ENCODE assay signal across 8 cellular contexts in the genomic region with DNA sequence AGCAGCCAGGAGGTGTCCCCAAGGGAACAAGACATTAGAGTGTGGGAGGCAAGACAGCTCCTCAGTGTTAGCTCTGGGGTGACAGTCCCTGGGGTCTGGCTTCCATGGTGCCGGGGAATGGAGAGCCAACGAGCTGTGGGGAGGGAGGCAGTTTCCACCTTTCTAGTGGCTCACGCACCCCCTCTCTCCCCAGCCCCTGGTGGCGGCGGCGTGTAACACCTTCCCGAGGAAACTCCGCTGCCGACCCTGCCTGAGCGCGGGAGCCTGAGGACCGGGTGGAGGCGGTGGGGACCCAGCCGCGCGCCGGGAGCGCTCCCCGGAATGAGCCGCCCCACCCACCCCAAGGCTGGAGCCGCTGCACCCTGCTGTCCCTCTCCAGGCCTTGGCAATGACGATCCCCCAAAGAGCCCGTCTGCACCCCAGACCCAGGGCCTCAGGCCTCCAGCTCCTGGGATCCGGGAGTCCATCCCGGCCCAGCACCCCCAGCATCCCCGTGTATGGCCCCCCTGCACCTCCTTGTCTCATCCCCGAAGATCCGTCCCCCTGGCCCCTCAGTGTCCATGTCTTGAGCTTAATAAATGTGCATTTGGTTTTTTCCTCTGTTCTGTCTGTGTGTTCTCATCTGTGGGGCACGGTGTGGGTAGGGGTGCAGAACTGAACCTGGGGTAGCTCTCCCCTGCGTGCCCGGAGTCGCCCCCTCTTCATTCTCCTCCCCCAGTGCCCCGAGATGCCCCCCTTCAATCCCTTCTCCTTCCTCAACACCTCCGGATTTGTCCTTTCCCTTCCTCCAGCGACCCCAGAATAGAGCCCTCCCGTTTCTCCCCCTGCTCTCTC. TPM values are rescaled to one million over a fixed set of nuclear protein-coding genes. Genes with fewer than 3 reads are reported as not detected.
DNase-seq lines count a peak whose midpoint lies in the region; ATAC-seq and TF ChIP-seq lines count a peak whose summit lies in the region.

No MANE protein-coding gene starts in this region.

- TF ChIP-seq CTCF in coronary artery (IDR thresholded peaks at IDR 0.05), result peak; percentile 23

- peak overlapping the region; percentile 81 for H3K4me3 ChIP-seq in Jurkat, Clone E6-1 (ENCODE audit: low read length)
- H3K4me3 ChIP-seq in coronary artery (peak overlapping the region; percentile 77), mesodermal cell (ENCODE audit: extremely low read depth, insufficient read depth, low read length, poor library complexity, severe bottlenecking) (peak overlapping the region; percentile 66)

- H3K36me3 ChIP-seq in mesodermal cell (ENCODE audit: control insufficient read depth, insufficient read depth, low read length), result peaks cover 23% of the 10 kb centered on the region

- H3K4me1 ChIP-seq in mesodermal cell (ENCODE audit: control insufficient read depth, insufficient read depth, low read length, poor library complexity, severe bottlenecking), result peaks cover 10% of the 10 kb centered on the region

- DNase-seq in ELF-1 (ENCODE audit: low read depth, low spot score) (peak; percentile 60), coronary artery (ENCODE audit: low spot score) (no peak), SKM-1 (lab: John Stamatoyannopoulos, UW; ENCODE audit: unreplicated experiment) (no peak)
- DNase-seq in Jurkat, Clone E6-1 (ENCODE audit: low read depth, low spot score), result peak; percentile 52
- peak; percentile 75 for DNase-seq in activated CD4-positive, CD25-positive, alpha-beta regulatory T cell treated with anti-CD3 and anti-CD28 coated beads, Interleukin-2, amount 50 U/mL, for 72 hours
- DNase-seq in stimulated activated CD8-positive, alpha-beta memory T cell treated with anti-CD3 and anti-CD28 coated beads, Interleukin-4, amount 100 ng/mL, for 4 hours (ENCODE audit: low read depth in 2 of 2, low spot score in 1 of 2), result peak; percentile 49 to 53

- H3K27ac ChIP-seq in coronary artery, result peak overlapping the region; percentile 38 to 86
- no peak overlapping the region for H3K27ac ChIP-seq in mesodermal cell (ENCODE audit: low read depth, low read length, severe bottlenecking)

- no peaks in the 10 kb centered on the region for H3K9me3 ChIP-seq in mesodermal cell (ENCODE audit: control insufficient read depth, low read length)

- ATAC-seq in HG03457 (IDR thresholded peaks at IDR 0.05; ENCODE audit: unreplicated experiment), result no peak

- 2 to 3% methylated on average over 26 to 28 of the region's 36 CpGs for WGBS in mesodermal cell (ENCODE audit: insufficient coverage in 2 of 2), 2 experiments

RNA-seq across cellular contexts. Expression of gene FXYD5, which starts 0.6 kb away (rescaled TPM):
- polyA plus RNA-seq in Jurkat, Clone E6-1 (2012; ENCODE audit: insufficient read depth, insufficient read length), result 116 TPM
- polyA plus RNA-seq in mesodermal cell (2013, experiment 1 of 2), result 183 TPM
- 160 TPM for polyA plus RNA-seq in mesodermal cell (2013, experiment 2 of 2)

RNA-seq across cellular contexts. Expression of gene FXYD7, which starts 10.9 kb away (rescaled TPM):
- polyA plus RNA-seq in Jurkat, Clone E6-1 (2012; ENCODE audit: insufficient read depth, insufficient read length), result not detected
- 1.8 TPM for polyA plus RNA-seq in mesodermal cell (2013, experiment 1 of 2)
- 2.0 TPM for polyA plus RNA-seq in mesodermal cell (2013, experiment 2 of 2)

RNA-seq across cellular contexts. Expression of gene FXYD1, which starts 15.3 kb away (rescaled TPM):
- 2.2 TPM for polyA plus RNA-seq in Jurkat, Clone E6-1 (2012; ENCODE audit: insufficient read depth, insufficient read length)
- 4.2 TPM for polyA plus RNA-seq in mesodermal cell (2013, experiment 1 of 2)
- not detected for polyA plus RNA-seq in mesodermal cell (2013, experiment 2 of 2)

RNA-seq across cellular contexts. Expression of gene LGI4, which starts 19.1 kb away (rescaled TPM):
- not detected for polyA plus RNA-seq in Jurkat, Clone E6-1 (2012; ENCODE audit: insufficient read depth, insufficient read length)
- 3.6 TPM for polyA plus RNA-seq in mesodermal cell (2013, experiment 1 of 2)
- 4.5 TPM for polyA plus RNA-seq in mesodermal cell (2013, experiment 2 of 2)

RNA-seq across cellular contexts. Expression of gene FXYD3, which starts 38.3 kb away (rescaled TPM):
- not detected for polyA plus RNA-seq in Jurkat, Clone E6-1 (2012; ENCODE audit: insufficient read depth, insufficient read length)
- not detected for polyA plus RNA-seq in mesodermal cell (2013, experiment 1 of 2)
- polyA plus RNA-seq in mesodermal cell (2013, experiment 2 of 2), result 0.46 TPM

Comparison
In these comparisons a context has a peak if more than half of its experiments do, and no peak if none do; other contexts are left out.
1. DNase-seq: peak in ELF-1 (single experiment), Jurkat, Clone E6-1 (single experiment), activated CD4-positive, CD25-positive, alpha-beta regulatory T cell treated with anti-CD3 and anti-CD28 coated beads, Interleukin-2, amount 50 U/mL, for 72 hours (single experiment) and stimulated activated CD8-positive, alpha-beta memory T cell treated with anti-CD3 and anti-CD28 coated beads, Interleukin-4, amount 100 ng/mL, for 4 hours (2 of 2); none in coronary artery (single experiment) and SKM-1 (single experiment).
2. Peak in every context shown above with its lines, with median percentiles within 50 percentile points of each other: H3K4me3 ChIP-seq.